ENCODE assay signal across 8 cellular contexts in the genomic region with DNA sequence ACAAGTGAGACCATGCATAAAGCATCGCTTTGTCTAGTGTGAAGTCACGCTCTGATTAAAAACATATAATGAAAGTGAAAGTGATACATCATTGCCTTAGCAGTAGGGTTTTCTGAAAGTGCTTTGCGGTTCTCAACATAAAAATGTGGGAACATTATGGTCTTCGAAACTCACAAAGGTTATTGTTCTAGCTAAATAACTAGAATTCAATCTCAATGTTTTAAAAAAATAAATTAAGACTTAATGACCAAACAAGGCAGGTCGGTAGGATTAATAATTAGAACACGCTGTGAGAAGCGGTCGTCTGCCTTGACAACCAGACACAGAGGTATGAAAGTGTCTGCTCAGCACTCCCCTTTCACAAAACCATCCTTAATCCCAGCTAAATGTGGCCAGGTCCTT. TPM values are rescaled to one million over a fixed set of nuclear protein-coding genes. Genes with fewer than 3 reads are reported as not detected.
DNase-seq lines count a peak whose midpoint lies in the region; TF ChIP-seq lines count a peak whose summit lies in the region.

No MANE protein-coding gene starts in this region.

- H4K20me1 ChIP-seq in GM23248 (ENCODE audit: insufficient read depth): no peaks in the 10 kb centered on the region

- peak overlapping the region; percentile 54 for H3K9ac ChIP-seq in GM23248

- H3K27me3 ChIP-seq in GM23248 (replicated peaks; ENCODE audit: insufficient read depth) (no peaks in the 10 kb centered on the region; the same call in 1 of the 2 replicates), ascending aorta (no peaks in the 10 kb centered on the region), muscle layer of duodenum (ENCODE audit: low read depth, low read length) (no peaks in the 10 kb centered on the region)

- H3K4me3 ChIP-seq in GM23248 (peak overlapping the region; percentile 86), ascending aorta (peak overlapping the region; percentile 31 to 52), muscle layer of duodenum (ENCODE audit: low read depth in 1 of 2, low read length in 2 of 2) (peak overlapping the region; percentile 51 to 54)

- H3K27ac ChIP-seq in GM23248: no peak overlapping the region
- H3K27ac ChIP-seq in ascending aorta: no peak overlapping the region
- no peak overlapping the region for H3K27ac ChIP-seq in muscle layer of duodenum (ENCODE audit: low read length)

- intact Hi-C loops in ascending aorta (cut with DNase I): no loop called here

- peak; percentile 66 for DNase-seq in NCI-H2107 treated with DMSO at 0.1 percent for 48 hours (lab: John Stamatoyannopoulos, UW; ENCODE audit: unreplicated experiment)
- no peak for DNase-seq in NCI-H2107 (lab: John Stamatoyannopoulos, UW)
- peak; percentile 45 for DNase-seq in GM23248
- DNase-seq in M059J (ENCODE audit: low read depth): peak; percentile 8
- no peak for DNase-seq in ascending aorta (ENCODE audit: low spot score in 2 of 2)
- no peak for DNase-seq in amniotic stem cell (lab: John Stamatoyannopoulos, UW)
- DNase-seq in ecto neural progenitor cell (ENCODE audit: low spot score): no peak

- no peak for TF ChIP-seq CTCF in ascending aorta (IDR thresholded peaks at IDR 0.05)

- WGBS in GM23248 (ENCODE audit: low coverage in 1 of 2, low lambda C conversion rate in 2 of 2, missing lambda C conversion rate in 2 of 2), 2 experiments: 1 to 2% methylated on average over 8 of the region's 8 CpGs

- H2AFZ ChIP-seq in GM23248: peak overlapping the region; percentile 89

- H3K4me2 ChIP-seq in GM23248 (ENCODE audit: unreplicated experiment): peak overlapping the region; percentile 85

- no peaks in the 10 kb centered on the region for H3K36me3 ChIP-seq in GM23248 (ENCODE audit: low read depth)
- H3K36me3 ChIP-seq in ascending aorta: no peaks in the 10 kb centered on the region
- H3K36me3 ChIP-seq in muscle layer of duodenum (ENCODE audit: control insufficient read depth in 1 of 2, insufficient read depth in 2 of 2, low read length in 2 of 2): no peaks in the 10 kb centered on the region

- in situ Hi-C loops in GM23248 (cut with MboI): no loop called here

- no peaks in the 10 kb centered on the region; the same call in 1 of the 2 replicates for H3K4me1 ChIP-seq in GM23248 (ENCODE audit: insufficient read depth)
- H3K4me1 ChIP-seq in ascending aorta: no peaks in the 10 kb centered on the region
- no peaks in the 10 kb centered on the region for H3K4me1 ChIP-seq in muscle layer of duodenum (ENCODE audit: control insufficient read depth in 1 of 2, insufficient read depth in 2 of 2, low read length in 2 of 2)

- H3K9me2 ChIP-seq in GM23248 (ENCODE audit: insufficient read depth): no peaks in the 10 kb centered on the region

- no peaks in the 10 kb centered on the region for H3F3A ChIP-seq in GM23248 (ENCODE audit: insufficient read depth)

- H3K9me3 ChIP-seq in GM23248 (ENCODE audit: low read depth) (no peaks in the 10 kb centered on the region), ascending aorta (no peaks in the 10 kb centered on the region), muscle layer of duodenum (ENCODE audit: control insufficient read depth in 1 of 2, low read length in 2 of 2) (peaks cover 0 to 4% of the 10 kb centered on the region in 2 donors)

- no peaks in the 10 kb centered on the region for H3K79me2 ChIP-seq in GM23248 (ENCODE audit: insufficient read depth)

RNA-seq across cellular contexts. Expression of a gene that starts 42.2 kb away (rescaled TPM):
- total RNA-seq in GM23248 (2014; rRNA removed; shearing (Covaris generic)): not detected in 2 replicates
- not detected in 2 replicates for polyA plus RNA-seq in GM23248 (2016; fragmentation: Nextera tagmentation; extraction: Ambion mirVana)
- not detected in 2 replicates for total RNA-seq in M059J (2014; rRNA removed; shearing (Covaris generic))
- total RNA-seq in ascending aorta: not detected

Comparison
In these comparisons a context has a peak if more than half of its experiments do, and no peak if none do; other contexts are left out.
1. DNase-seq: peak in NCI-H2107 treated with DMSO at 0.1 percent for 48 hours (single experiment), GM23248 (single experiment) and M059J (single experiment); none in NCI-H2107 (single experiment), ascending aorta (0 of 2), amniotic stem cell (single experiment) and ecto neural progenitor cell (single experiment).
2. Peak in every context shown above with its lines, with median percentiles within 50 percentile points of each other: H3K4me3 ChIP-seq.